Comparison of ENCODE assay signal across 25 cellular contexts in genomic region chr22:24389680-24390079, GRCh38. TPM values are rescaled to one million over a fixed set of nuclear protein-coding genes. Genes with fewer than 3 reads are reported as not detected.
DNase-seq lines count a peak whose midpoint lies in the region; ATAC-seq and TF ChIP-seq lines count a peak whose summit lies in the region.
"Had no signal": no experiment of that assay in that cellular context is flagged by ENCODE, and none has a peak within 500 bp of the region (broad histone marks: within the 10 kb centered on the region; RNA-seq: fewer than 3 reads in every experiment).

No MANE protein-coding gene starts in this region.

- no peak for DNase-seq in heart right ventricle
- no peak for DNase-seq in left cardiac atrium
- DNase-seq in epithelial cell of esophagus (ENCODE audit: low read depth) = peak; percentile 59
- peak; percentile 83 to 91 for DNase-seq in trophoblast cell
- no peak for DNase-seq in upper lobe of right lung
- DNase-seq in ovary = no peak
- DNase-seq in iPS-NIHi11 (ENCODE audit: low spot score) = no peak
- DNase-seq: activated CD4-positive, alpha-beta T cell treated with anti-CD3 and anti-CD28 coated beads, Interleukin-2, amount 10 ng/mL, durations not matched to agents 24 days and 14 days; activated gamma-delta T cell; activated T-cell treated with anti-CD3 and anti-CD28 coated beads, Interleukin-2, amount 50 U/mL, for 24 hours; AML-193; CD8-positive, alpha-beta memory T cell; DMS 273 treated with DMSO at 0.1 percent for 48 hours; erythroblast; hippocampal formation; immature natural killer cell; IMR-90; midbrain; NCI-H1048; NCI-H1694 treated with DMSO at 0.1 percent for 48 hours; stimulated activated CD4-positive, alpha-beta T cell treated with anti-CD3 and anti-CD28 coated beads, Interleukin-4, amount 100 ng/mL, for 1 hour; WERI-Rb-1 had no signal

- ATAC-seq in heart right ventricle (no peak), left cardiac atrium (no peak), upper lobe of right lung (no peak), HG03354 (IDR thresholded peaks at IDR 0.05; ENCODE audit: poor library complexity, severe bottlenecking, unreplicated experiment) (no peak)
- ATAC-seq: foreskin keratinocyte, left lobe of liver had no signal

- H3K27me3 ChIP-seq in heart right ventricle = no peaks in the 10 kb centered on the region
- no peaks in the 10 kb centered on the region for H3K27me3 ChIP-seq in trophoblast cell (ENCODE audit: insufficient read depth, low read length)
- H3K27me3 ChIP-seq in upper lobe of right lung = no peaks in the 10 kb centered on the region
- H3K27me3 ChIP-seq in ovary = no peaks in the 10 kb centered on the region
- H3K27me3 ChIP-seq: foreskin keratinocyte had no signal

- H4K8ac ChIP-seq in trophoblast cell (ENCODE audit: low read depth, low read length) = no peak overlapping the region

- H3K23ac ChIP-seq in trophoblast cell (ENCODE audit: low read length) = no peak overlapping the region

- no peaks in the 10 kb centered on the region for H3K79me1 ChIP-seq in trophoblast cell (ENCODE audit: low read length)

- TF ChIP-seq EP300 in ovary (IDR thresholded peaks at IDR 0.05) = no peak

- no peaks in the 10 kb centered on the region for H3K79me2 ChIP-seq in trophoblast cell (ENCODE audit: control insufficient read depth, insufficient read depth, low read length, poor library complexity)

- no peak overlapping the region for H3K9ac ChIP-seq in trophoblast cell (ENCODE audit: low read length)

- H2AFZ ChIP-seq in trophoblast cell (ENCODE audit: insufficient read depth, low read length, poor library complexity) = no peak overlapping the region

- TF ChIP-seq POLR2A in ovary (IDR thresholded peaks at IDR 0.05) = no peak

- H3K9me3 ChIP-seq in heart right ventricle (no peaks in the 10 kb centered on the region), trophoblast cell (ENCODE audit: insufficient read depth, low read depth, low read length) (no peaks in the 10 kb centered on the region), upper lobe of right lung (no peaks in the 10 kb centered on the region), ovary (no peaks in the 10 kb centered on the region)

- H3K27ac ChIP-seq in heart right ventricle (peak overlapping the region in 9 of 10 donors; percentile 38 to 87 (median 69)), trophoblast cell (ENCODE audit: low read depth, low read length) (no peak overlapping the region), upper lobe of right lung (peak overlapping the region; percentile 62), ovary (no peak overlapping the region)
- H3K27ac ChIP-seq: foreskin keratinocyte, WERI-Rb-1 had no signal

- H3K36me3 ChIP-seq in heart right ventricle (peaks cover 0 to 17% (median 0%) of the 10 kb centered on the region in 9 donors), trophoblast cell (ENCODE audit: control insufficient read depth in 1 of 2, insufficient read depth in 2 of 2, low read length in 2 of 2) (peaks cover 0 to 2% of the 10 kb centered on the region in 2 experiments), upper lobe of right lung (peaks cover 5% of the 10 kb centered on the region), ovary (no peaks in the 10 kb centered on the region)

- H4K12ac ChIP-seq in trophoblast cell (ENCODE audit: low read depth, low read length) = no peak overlapping the region

- no peak overlapping the region for H3K18ac ChIP-seq in trophoblast cell (ENCODE audit: low read length)

- no peak overlapping the region for H2BK12ac ChIP-seq in trophoblast cell (ENCODE audit: low read length)

- no peak overlapping the region for H3K4ac ChIP-seq in trophoblast cell (ENCODE audit: low read depth, low read length)

- no peak overlapping the region for H2BK5ac ChIP-seq in trophoblast cell (ENCODE audit: low read depth, low read length, poor library complexity)

- H4K91ac ChIP-seq in trophoblast cell (ENCODE audit: low read depth, low read length) = no peak overlapping the region

- intact Hi-C loops in heart right ventricle (cut with DNase I) (no loop called here), left cardiac atrium (cut with DNase I) (no loop called here), upper lobe of right lung (cut with DNase I) (no loop called here), ovary (cut with DNase I) (no loop called here)

- H3K14ac ChIP-seq in trophoblast cell (ENCODE audit: low read length) = no peak overlapping the region

- H3K4me3 ChIP-seq in heart right ventricle = no peak overlapping the region
- no peak overlapping the region for H3K4me3 ChIP-seq in epithelial cell of esophagus (ENCODE audit: low read length)
- no peak overlapping the region for H3K4me3 ChIP-seq in trophoblast cell (ENCODE audit: low read depth, low read length)
- H3K4me3 ChIP-seq in upper lobe of right lung = no peak overlapping the region
- H3K4me3 ChIP-seq in ovary = no peak overlapping the region

- H2BK120ac ChIP-seq in trophoblast cell (ENCODE audit: insufficient read depth, low read length, poor library complexity) = no peak overlapping the region

- no peak overlapping the region for H2AK5ac ChIP-seq in trophoblast cell (ENCODE audit: low read length)

- H3K4me2 ChIP-seq in trophoblast cell (ENCODE audit: low read length) = no peak overlapping the region

- WGBS in heart right ventricle, 2 donors = 79 to 85% methylated on average over 1 of the region's 1 CpG
- no CpG with 5 or more reads among the region's 1 CpG for WGBS in trophoblast cell (ENCODE audit: extremely low coverage, insufficient coverage, insufficient read length)
- WGBS in ovary, 3 donors = 94 to 98% (median 97%) methylated on average over 1 of the region's 1 CpG

- H3K4me1 ChIP-seq in heart right ventricle (peaks cover 4 to 71% (median 55%) of the 10 kb centered on the region in 9 donors), trophoblast cell (ENCODE audit: control insufficient read depth in 1 of 2, insufficient read depth in 2 of 2, low read length in 2 of 2) (peaks cover 0 to 3% of the 10 kb centered on the region in 2 experiments), upper lobe of right lung (peaks cover 47% of the 10 kb centered on the region), ovary (ENCODE audit: insufficient read depth) (peaks cover 4% of the 10 kb centered on the region)

- TF ChIP-seq CTCF in heart right ventricle (IDR thresholded peaks at IDR 0.05) (no peak), epithelial cell of esophagus (IDR thresholded peaks at IDR 0.05; ENCODE audit: insufficient read depth, low read depth, low read length, missing control alignments) (no peak), upper lobe of right lung (IDR thresholded peaks at IDR 0.05) (no peak), ovary (IDR thresholded peaks at IDR 0.05) (no peak)

RNA-seq across cellular contexts. Expression of gene ADORA2A, which starts 37.7 kb away (rescaled TPM):
- total RNA-seq in heart right ventricle (1 to 10 TPM; 1.5 to 9.7 (median 3.8) TPM), left cardiac atrium (1 to 10 TPM; 4.6 to 6.0 TPM), upper lobe of right lung (17.2 TPM), ovary (1 to 10 TPM; 1.5 to 5.0 (median 2.9) TPM)
- polyA plus RNA-seq in heart right ventricle (1 to 10 TPM; 4.9 to 6.1 TPM), ovary (1 to 10 TPM in 1 of 2 donors, under 1 TPM in 1; 0.57 to 2.2 TPM)
- 2.0 and 2.6 TPM in 2 replicates for polyA plus RNA-seq in trophoblast cell (2013)

Comparison
In these comparisons a context has a peak if more than half of its experiments do, and no peak if none do; other contexts are left out.
1. DNase-seq: peak in epithelial cell of esophagus (single experiment) and trophoblast cell (2 of 2); none in heart right ventricle (0 of 2), left cardiac atrium (single experiment), upper lobe of right lung (single experiment), ovary (0 of 5) and iPS-NIHi11 (single experiment).
2. H3K27ac ChIP-seq: peak in heart right ventricle (9 of 10) and upper lobe of right lung (single experiment); none in trophoblast cell (single experiment) and ovary (0 of 2).